In genomic region chr16:47143329-47143676, GRCh38 we compare ENCODE assay signal across 8 cellular contexts. TPM values are rescaled to one million over a fixed set of nuclear protein-coding genes. Genes with fewer than 3 reads are reported as not detected.
DNase-seq lines count a peak whose midpoint lies in the region; ATAC-seq and TF ChIP-seq lines count a peak whose summit lies in the region.

No MANE protein-coding gene starts in this region.

- H3K27ac Mint-ChIP-seq in WTC11 = no peak overlapping the region

- peak overlapping the region; percentile 68 for H3K4me3 ChIP-seq in AG04450 (ENCODE audit: low read depth, low read length)

- TF ChIP-seq CTCF in AG04450 (IDR thresholded peaks at IDR 0.05; ENCODE audit: low read depth, low read length) (peak; percentile 53), WTC11 (IDR thresholded peaks at IDR 0.05) (peak; percentile 67)

- peaks cover 27% of the 10 kb centered on the region for H3K4me1 Mint-ChIP-seq in WTC11

- peaks cover 35% of the 10 kb centered on the region for H3K27me3 Mint-ChIP-seq in WTC11 (ENCODE audit: low read depth)

- peak overlapping the region; percentile 57; the same call in 1 of the 2 replicates for H3K4me3 Mint-ChIP-seq in WTC11

- H3K36me3 Mint-ChIP-seq in WTC11 = no peaks in the 10 kb centered on the region

- no peak overlapping the region for H3K27ac ChIP-seq in AG04450 (ENCODE audit: low read depth, low read length)

- H3K9me3 Mint-ChIP-seq in WTC11 = no peaks in the 10 kb centered on the region

- DNase-seq in AG04450 (ENCODE audit: low read depth, low spot score) = no peak
- peak; percentile 39 for DNase-seq in NCI-H2196 treated with DMSO at 0.1 percent for 48 hours (lab: John Stamatoyannopoulos, UW; ENCODE audit: unreplicated experiment)
- peak; percentile 77 for DNase-seq in WTC11 (ENCODE audit: low spot score)
- DNase-seq in cerebellar cortex (ENCODE audit: low spot score) = peak; percentile 47
- DNase-seq in left kidney (ENCODE audit: low read depth, low spot score) = peak; percentile 92
- DNase-seq in stimulated activated CD4-positive, alpha-beta T cell treated with anti-CD3 and anti-CD28 coated beads, Interleukin-2, amount 100 ng/mL, for 48 hours = peak; percentile 65 to 73

- POLR2A ChIA-PET in AG04450 (lab: Yijun Ruan, JAX) = interaction anchor here (0.8 to 1.3 kb wide), 2 partner anchors 106 to 318 kb away, joined by 3 read pairs; partner anchors contain the start of genes ITFG1 and PHKB
- POLR2A ChIA-PET in WTC11 (lab: Charles Lee) = interaction anchor here (0.9 to 1.2 kb wide), 2 partner anchors 11 to 170 kb away, joined by 3 to 5 read pairs; partner anchors contain the start of gene DNAJA2

- no peaks in the 10 kb centered on the region for H3K27me3 ChIP-seq in AG04450 (ENCODE audit: control insufficient read depth, insufficient read depth, low read length)

- no peaks in the 10 kb centered on the region for H3K9me3 ChIP-seq in AG04450 (ENCODE audit: control insufficient read depth, insufficient read depth, low read length)

- CTCF ChIA-PET in AG04450 (lab: Charles Lee) = interaction anchor here (0.6 to 6.5 kb wide), 26 partner anchors 8 to 1451 kb away, joined by 3 to 99 read pairs (median 4); partner anchors contain the start of genes ABCC12, ITFG1 and PHKB
- CTCF ChIA-PET in WTC11 (lab: Charles Lee) = interaction anchor here (0.5 to 3.9 kb wide), 34 partner anchors 10 to 1021 kb away, joined by 3 to 31 read pairs (median 4); partner anchors contain the start of genes ITFG1 and PHKB

- ATAC-seq in GM18858 (IDR thresholded peaks at IDR 0.05; ENCODE audit: unreplicated experiment) (peak; percentile 50), HG03039 (IDR thresholded peaks at IDR 0.05; ENCODE audit: unreplicated experiment) (peak; percentile 71), WTC11 (peak; percentile 73)

TF ChIP-seq in WTC11, 78 proteins besides CTCF, POLR2A, EP300 and RAD21 (continues in another document):
- TF ChIP-seq ZNF263 (CRISPR knock-in tag; IDR thresholded peaks at IDR 0.05; ENCODE audit: low read depth) (no peak), AR (CRISPR knock-in tag; IDR thresholded peaks at IDR 0.05) (no peak), FOXK1 (CRISPR knock-in tag; IDR thresholded peaks at IDR 0.05) (0 out of 2 replicates have a peak, but pooled peaks have one; percentile 29), IRF2 (CRISPR knock-in tag; IDR thresholded peaks at IDR 0.05; ENCODE audit: borderline replicate concordance, low read depth) (no peak), ZNF532 (CRISPR knock-in tag; IDR thresholded peaks at IDR 0.05; ENCODE audit: borderline replicate concordance) (no peak), TP53 (CRISPR knock-in tag; IDR thresholded peaks at IDR 0.05) (no peak), NFE2L1 (CRISPR knock-in tag; IDR thresholded peaks at IDR 0.05) (0 out of 2 replicates have a peak, but pooled peaks have one; percentile 39)
- TF ChIP-seq, protein P1, sequence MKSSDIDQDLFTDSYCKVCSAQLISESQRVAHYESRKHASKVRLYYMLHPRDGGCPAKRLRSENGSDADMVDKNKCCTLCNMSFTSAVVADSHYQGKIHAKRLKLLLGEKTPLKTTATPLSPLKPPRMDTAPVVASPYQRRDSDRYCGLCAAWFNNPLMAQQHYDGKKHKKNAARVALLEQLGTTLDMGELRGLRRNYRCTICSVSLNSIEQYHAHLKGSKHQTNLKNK (CRISPR knock-in tag; IDR thresholded peaks at IDR 0.05) = no peak
- TF ChIP-seq, protein P2, sequence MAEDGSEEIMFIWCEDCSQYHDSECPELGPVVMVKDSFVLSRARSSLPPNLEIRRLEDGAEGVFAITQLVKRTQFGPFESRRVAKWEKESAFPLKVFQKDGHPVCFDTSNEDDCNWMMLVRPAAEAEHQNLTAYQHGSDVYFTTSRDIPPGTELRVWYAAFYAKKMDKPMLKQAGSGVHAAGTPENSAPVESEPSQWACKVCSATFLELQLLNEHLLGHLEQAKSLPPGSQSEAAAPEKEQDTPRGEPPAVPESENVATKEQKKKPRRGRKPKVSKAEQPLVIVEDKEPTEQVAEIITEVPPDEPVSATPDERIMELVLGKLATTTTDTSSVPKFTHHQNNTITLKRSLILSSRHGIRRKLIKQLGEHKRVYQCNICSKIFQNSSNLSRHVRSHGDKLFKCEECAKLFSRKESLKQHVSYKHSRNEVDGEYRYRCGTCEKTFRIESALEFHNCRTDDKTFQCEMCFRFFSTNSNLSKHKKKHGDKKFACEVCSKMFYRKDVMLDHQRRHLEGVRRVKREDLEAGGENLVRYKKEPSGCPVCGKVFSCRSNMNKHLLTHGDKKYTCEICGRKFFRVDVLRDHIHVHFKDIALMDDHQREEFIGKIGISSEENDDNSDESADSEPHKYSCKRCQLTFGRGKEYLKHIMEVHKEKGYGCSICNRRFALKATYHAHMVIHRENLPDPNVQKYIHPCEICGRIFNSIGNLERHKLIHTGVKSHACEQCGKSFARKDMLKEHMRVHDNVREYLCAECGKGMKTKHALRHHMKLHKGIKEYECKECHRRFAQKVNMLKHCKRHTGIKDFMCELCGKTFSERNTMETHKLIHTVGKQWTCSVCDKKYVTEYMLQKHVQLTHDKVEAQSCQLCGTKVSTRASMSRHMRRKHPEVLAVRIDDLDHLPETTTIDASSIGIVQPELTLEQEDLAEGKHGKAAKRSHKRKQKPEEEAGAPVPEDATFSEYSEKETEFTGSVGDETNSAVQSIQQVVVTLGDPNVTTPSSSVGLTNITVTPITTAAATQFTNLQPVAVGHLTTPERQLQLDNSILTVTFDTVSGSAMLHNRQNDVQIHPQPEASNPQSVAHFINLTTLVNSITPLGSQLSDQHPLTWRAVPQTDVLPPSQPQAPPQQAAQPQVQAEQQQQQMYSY (CRISPR knock-in tag; IDR thresholded peaks at IDR 0.05) = no peak

RNA-seq across cellular contexts. Expression of gene NETO2, which starts 0.4 kb away (rescaled TPM):
- polyA plus RNA-seq in AG04450 (2011; rRNA removed) = 36.5 and 42.2 TPM in 2 replicates
- polyA minus RNA-seq in AG04450 (2011; rRNA and poly(A)+ RNA removed) = 19.9 and 22.9 TPM in 2 replicates
- 13.0 to 21.8 TPM (median 13.8 TPM) in 3 replicates for total RNA-seq in WTC11 (2021)
